In genomic region chr14:92786427-92786756, GRCh38 we compare ENCODE assay signal across 12 cellular contexts. TPM values are rescaled to one million over a fixed set of nuclear protein-coding genes. Genes with fewer than 3 reads are reported as not detected.
A peak's percentile ranks its signal among the peaks of the same experiment; 100 is the strongest.
DNase-seq lines count a peak whose midpoint lies in the region; ATAC-seq and TF ChIP-seq lines count a peak whose summit lies in the region.
"Had no signal": no experiment of that assay in that cellular context is flagged by ENCODE, and none has a peak within 500 bp of the region (broad histone marks: within the 10 kb centered on the region; RNA-seq: fewer than 3 reads in every experiment).

No MANE protein-coding gene starts in this region.

- POLR2A ChIA-PET in MCF 10A (lab: Yijun Ruan, JAX) = no interaction called here

- no peaks in the 10 kb centered on the region for H3K36me3 ChIP-seq in breast epithelium
- no peaks in the 10 kb centered on the region for H3K36me3 ChIP-seq in body of pancreas (replicated peaks in 1 of 2; ENCODE audit: insufficient read depth in 1 of 2, low read depth in 2 of 2)
- H3K36me3 ChIP-seq in uterus = no peaks in the 10 kb centered on the region

- H3K9me3 ChIP-seq in breast epithelium (peaks cover 0 to 16% of the 10 kb centered on the region in 2 donors), body of pancreas (peaks cover 0 to 7% (median 0%) of the 10 kb centered on the region in 3 donors), uterus (peaks cover 0 to 4% of the 10 kb centered on the region in 2 donors)

- H3K4me3 Mint-ChIP-seq in MCF 10A (ENCODE audit: unreplicated experiment) (no peak overlapping the region), mesothelial cell of epicardium (no peak overlapping the region)
- H3K4me3 Mint-ChIP-seq: CD8-positive, alpha-beta T cell had no signal

- no peak for ATAC-seq in body of pancreas
- no peak for ATAC-seq in GM21360 (IDR thresholded peaks at IDR 0.05; ENCODE audit: unreplicated experiment)
- ATAC-seq in HG03139 (IDR thresholded peaks at IDR 0.05; ENCODE audit: unreplicated experiment) = no peak
- ATAC-seq in GM21619 (IDR thresholded peaks at IDR 0.05; ENCODE audit: unreplicated experiment) = no peak
- ATAC-seq: CD8-positive, alpha-beta T cell had no signal

- no peaks in the 10 kb centered on the region for H3K27me3 ChIP-seq in breast epithelium
- no peaks in the 10 kb centered on the region for H3K27me3 ChIP-seq in body of pancreas
- no peaks in the 10 kb centered on the region for H3K27me3 ChIP-seq in uterus

- H3K27ac ChIP-seq in breast epithelium (peak overlapping the region in 1 of 2 donors; percentile 64), body of pancreas (peak overlapping the region in 3 of 4 donors; percentile 57 to 80 (median 67)), uterus (peak overlapping the region; percentile 37 to 68)

- TF ChIP-seq CTCF in MCF 10A (IDR thresholded peaks at IDR 0.05; ENCODE audit: unreplicated experiment) = no peak
- no peak for TF ChIP-seq CTCF in breast epithelium (IDR thresholded peaks at IDR 0.05)
- TF ChIP-seq CTCF in body of pancreas (IDR thresholded peaks at IDR 0.05) = no peak
- TF ChIP-seq CTCF in mesothelial cell of epicardium (IDR thresholded peaks at IDR 0.05; ENCODE audit: unreplicated experiment) = no peak
- no peak for TF ChIP-seq CTCF in uterus (IDR thresholded peaks at IDR 0.05)

- H3K4me1 ChIP-seq in breast epithelium = no peaks in the 10 kb centered on the region
- peaks cover 28% of the 10 kb centered on the region for H3K4me1 ChIP-seq in body of pancreas
- H3K4me1 ChIP-seq in uterus = no peaks in the 10 kb centered on the region

- H3K4me3 ChIP-seq in breast epithelium = no peak overlapping the region
- H3K4me3 ChIP-seq in body of pancreas = no peak overlapping the region
- H3K4me3 ChIP-seq in uterus = no peak overlapping the region

- no peaks in the 10 kb centered on the region for H3K27me3 Mint-ChIP-seq in MCF 10A (ENCODE audit: insufficient read depth, unreplicated experiment)
- H3K27me3 Mint-ChIP-seq in mesothelial cell of epicardium (ENCODE audit: low read depth) = no peaks in the 10 kb centered on the region

- WGBS in body of pancreas, 2 donors = 100% methylated on average over 1 of the region's 1 CpG

- CTCF ChIA-PET in MCF 10A (lab: Yijun Ruan, JAX) = interaction anchor here (0.7 to 8.6 kb wide), 6 partner anchors 14 to 652 kb away, joined by 3 to 106 read pairs (median 3); no protein-coding TSS in a partner anchor

- peaks cover 4% of the 10 kb centered on the region for H3K4me1 Mint-ChIP-seq in MCF 10A (ENCODE audit: insufficient read depth, unreplicated experiment)
- no peaks in the 10 kb centered on the region for H3K4me1 Mint-ChIP-seq in mesothelial cell of epicardium

- intact Hi-C loops in MCF 10A (cut with micrococcal nuclease) (no loop called here), breast epithelium (cut with DNase I; ENCODE audit: low total_unique reads) (loop anchor here (10.0 kb wide), 2 partner anchors 102 to 952 kb away; no protein-coding TSS in a partner anchor), body of pancreas (cut with DNase I) (no loop called here), uterus (cut with DNase I; ENCODE audit: low total_unique reads) (no loop called here)

- peak overlapping the region; percentile 16 for H3K27ac Mint-ChIP-seq in MCF 10A (ENCODE audit: low read depth, unreplicated experiment)
- peak overlapping the region; percentile 1 for H3K27ac Mint-ChIP-seq in mesothelial cell of epicardium
- H3K27ac Mint-ChIP-seq: CD8-positive, alpha-beta T cell had no signal

- DNase-seq in MCF 10A (ENCODE audit: unreplicated experiment) (no peak), breast epithelium (ENCODE audit: low spot score in 2 of 2) (no peak), body of pancreas (no peak), mesothelial cell of epicardium (ENCODE audit: low spot score in 2 of 2, unreplicated experiment in 2 of 2) (no peak), uterus (no peak)
- DNase-seq: 8988T; activated T-cell treated with anti-CD3 and anti-CD28 coated beads, Interleukin-2, amount 50 U/mL, for 1 hour; CD8-positive, alpha-beta T cell; NCI-H187 had no signal

- no TSS peak for BruUV-seq in MCF 10A (replicated peaks; lab: Mats Ljungman, UMichigan)

- H3K9me3 Mint-ChIP-seq in MCF 10A (ENCODE audit: unreplicated experiment) = peaks cover 15% of the 10 kb centered on the region
- H3K9me3 Mint-ChIP-seq in mesothelial cell of epicardium = peaks cover 21% of the 10 kb centered on the region

- no peak for TF ChIP-seq POLR2A in breast epithelium (IDR thresholded peaks at IDR 0.05)
- no peak for TF ChIP-seq POLR2A in body of pancreas (IDR thresholded peaks at IDR 0.05)
- no peak for TF ChIP-seq POLR2A in uterus (IDR thresholded peaks at IDR 0.05)

- H3K36me3 Mint-ChIP-seq in MCF 10A (ENCODE audit: insufficient read depth, unreplicated experiment) (no peaks in the 10 kb centered on the region), mesothelial cell of epicardium (peaks cover 5% of the 10 kb centered on the region)

RNA-seq across cellular contexts. Expression of gene GOLGA5, which starts 7.7 kb away (rescaled TPM):
- total RNA-seq in MCF 10A (2022) = 60.6 and 64.8 TPM in 2 replicates
- 10 to 100 TPM; 41.4 to 52.1 (median 49.8) TPM for total RNA-seq in breast epithelium
- 10 to 100 TPM; 21.8 to 27.8 TPM for total RNA-seq in body of pancreas
- total RNA-seq in mesothelial cell of epicardium = 32.3 to 36.3 TPM (median 34.0 TPM) in 3 replicates
- total RNA-seq in uterus = 10 to 100 TPM; 30.3 to 63.0 (median 46.6) TPM

RNA-seq across cellular contexts. Expression of gene LGMN, which starts 38.0 kb away (rescaled TPM):
- total RNA-seq in MCF 10A (2022) (16.6 and 20.0 TPM in 2 replicates), breast epithelium (100 to 1,000 TPM in 2 of 3 donors, 10 to 100 TPM in 1; 70.8 to 193 (median 122) TPM), body of pancreas (10 to 100 TPM; 20.8 to 41.8 TPM), mesothelial cell of epicardium (52.2 to 54.2 TPM (median 52.5 TPM) in 3 replicates), uterus (10 to 100 TPM; 13.6 to 91.4 (median 69.1) TPM)
